In genomic region chr6:122180132-122180531, GRCh38 we compare ENCODE assay signal across 1 cellular context.
TF ChIP-seq lines count a peak whose summit lies in the region.

No MANE protein-coding gene starts in this region.

TF ChIP-seq in H1, 55 proteins besides CTCF, POLR2A, EP300 and RAD21 (continued from another document):
- TF ChIP-seq CHD7 (IDR thresholded peaks at IDR 0.05; ENCODE audit: insufficient replicate concordance, low read length): no peak
- TF ChIP-seq POLR2AphosphoS5 (IDR thresholded peaks at IDR 0.05; ENCODE audit: low read depth, low read length): no peak
- no peak for TF ChIP-seq CBX8 (IDR thresholded peaks at IDR 0.05; ENCODE audit: borderline replicate concordance, low read depth, low read length)
- TF ChIP-seq TEAD4 (IDR thresholded peaks at IDR 0.05; ENCODE audit: low read depth, low read length): no peak
- no peak for TF ChIP-seq NANOG (IDR thresholded peaks at IDR 0.05; ENCODE audit: insufficient read depth, low read depth, low read length, poor library complexity, severe bottlenecking)
- no peak for TF ChIP-seq CEBPB (IDR thresholded peaks at IDR 0.05; ENCODE audit: low read depth, low read length)
- no peak for TF ChIP-seq KDM5A (IDR thresholded peaks at IDR 0.05; ENCODE audit: low read length)
- no peak for TF ChIP-seq BACH1 (IDR thresholded peaks at IDR 0.05; ENCODE audit: low read length)
- no peak for TF ChIP-seq TCF12 (IDR thresholded peaks at IDR 0.05; ENCODE audit: low read depth, low read length)
- TF ChIP-seq, protein P1, sequence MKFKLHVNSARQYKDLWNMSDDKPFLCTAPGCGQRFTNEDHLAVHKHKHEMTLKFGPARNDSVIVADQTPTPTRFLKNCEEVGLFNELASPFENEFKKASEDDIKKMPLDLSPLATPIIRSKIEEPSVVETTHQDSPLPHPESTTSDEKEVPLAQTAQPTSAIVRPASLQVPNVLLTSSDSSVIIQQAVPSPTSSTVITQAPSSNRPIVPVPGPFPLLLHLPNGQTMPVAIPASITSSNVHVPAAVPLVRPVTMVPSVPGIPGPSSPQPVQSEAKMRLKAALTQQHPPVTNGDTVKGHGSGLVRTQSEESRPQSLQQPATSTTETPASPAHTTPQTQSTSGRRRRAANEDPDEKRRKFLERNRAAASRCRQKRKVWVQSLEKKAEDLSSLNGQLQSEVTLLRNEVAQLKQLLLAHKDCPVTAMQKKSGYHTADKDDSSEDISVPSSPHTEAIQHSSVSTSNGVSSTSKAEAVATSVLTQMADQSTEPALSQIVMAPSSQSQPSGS (IDR thresholded peaks at IDR 0.05; ENCODE audit: low read length): no peak
